Comparison of ENCODE assay signal across 8 cellular contexts in the genomic region with DNA sequence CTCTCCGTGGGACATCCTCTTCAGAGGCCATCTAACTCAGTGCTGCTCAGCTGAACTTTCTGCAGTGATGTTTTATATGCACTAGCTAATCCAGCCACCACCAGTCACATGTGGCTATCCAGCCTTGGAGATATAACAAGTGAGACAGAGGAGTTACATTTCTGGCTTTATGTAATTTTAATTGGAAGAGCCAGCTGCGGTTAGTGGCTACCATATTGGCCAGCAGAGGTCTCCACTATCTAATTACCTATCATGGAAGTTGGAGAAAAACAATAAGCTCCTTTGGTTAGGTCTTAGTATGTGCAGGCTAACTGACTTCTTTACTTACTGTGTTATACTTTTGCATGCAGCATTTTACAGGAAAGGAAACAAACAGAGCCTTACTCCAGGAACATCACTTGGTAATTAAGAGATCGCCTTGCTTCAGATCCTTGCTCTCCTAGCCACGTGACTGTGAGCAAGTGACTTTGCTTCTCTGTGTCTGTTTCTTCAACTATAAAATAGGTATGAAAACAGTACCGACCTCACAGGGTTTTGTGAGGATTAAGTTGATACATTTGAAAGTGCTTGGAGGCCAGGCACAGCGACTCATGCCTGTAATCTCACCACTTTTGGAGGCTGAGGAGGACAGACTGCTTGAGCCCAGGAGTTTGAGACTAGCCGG. TPM values are rescaled to one million over a fixed set of nuclear protein-coding genes. Genes with fewer than 3 reads are reported as not detected.
DNase-seq lines count a peak whose midpoint lies in the region; ATAC-seq and TF ChIP-seq lines count a peak whose summit lies in the region.

No MANE protein-coding gene starts in this region.

- no peaks in the 10 kb centered on the region for H3K36me3 ChIP-seq in transverse colon

- no peak overlapping the region for H3K27ac Mint-ChIP-seq in natural killer cell
- no peak overlapping the region for H3K27ac Mint-ChIP-seq in natural killer cell treated with Interleukin-12 subunit alpha and Interleukin-12 subunit beta and Interleukin-15 and Interleukin-18, amount 100 ng/mL, for 72 hours

- no peaks in the 10 kb centered on the region for H3K9me3 Mint-ChIP-seq in natural killer cell
- H3K9me3 Mint-ChIP-seq in natural killer cell treated with Interleukin-12 subunit alpha and Interleukin-12 subunit beta and Interleukin-15 and Interleukin-18, amount 100 ng/mL, for 72 hours: no peaks in the 10 kb centered on the region

- H3K9me3 ChIP-seq in transverse colon: no peaks in the 10 kb centered on the region

- TF ChIP-seq CTCF in natural killer cell (IDR thresholded peaks at IDR 0.05) (peak; percentile 48), transverse colon (IDR thresholded peaks at IDR 0.05) (peak; percentile 43 to 56 (median 51))

- H3K4me3 ChIP-seq in transverse colon: no peak overlapping the region

- peaks cover 0 to 22% (median 12%) of the 10 kb centered on the region in 4 donors for H3K4me1 ChIP-seq in transverse colon

- ATAC-seq in natural killer cell: peak in 2 of 3 donors; percentile 24 to 37
- ATAC-seq in natural killer cell treated with Interleukin-12 subunit alpha and Interleukin-12 subunit beta and Interleukin-15 and Interleukin-18, amount 100 ng/mL, for 72 hours: no peak

- no peaks in the 10 kb centered on the region for H3K36me3 Mint-ChIP-seq in natural killer cell
- H3K36me3 Mint-ChIP-seq in natural killer cell treated with Interleukin-12 subunit alpha and Interleukin-12 subunit beta and Interleukin-15 and Interleukin-18, amount 100 ng/mL, for 72 hours: peaks cover 7% of the 10 kb centered on the region

- intact Hi-C loops in natural killer cell (cut with micrococcal nuclease): loop anchor here (1.0 to 5.0 kb wide), 2 partner anchors 71 to 148 kb away; no protein-coding TSS in a partner anchor
- intact Hi-C loops in transverse colon (cut with DNase I; ENCODE audit: low total_unique reads): no loop called here

- H3K4me3 Mint-ChIP-seq in natural killer cell: no peak overlapping the region
- H3K4me3 Mint-ChIP-seq in natural killer cell treated with Interleukin-12 subunit alpha and Interleukin-12 subunit beta and Interleukin-15 and Interleukin-18, amount 100 ng/mL, for 72 hours: no peak overlapping the region

- no peak for DNase-seq in natural killer cell
- DNase-seq in natural killer cell treated with Interleukin-12 subunit alpha and Interleukin-12 subunit beta and Interleukin-15 and Interleukin-18, amount 100 ng/mL, for 72 hours (ENCODE audit: low spot score): no peak
- peak; percentile 37 for DNase-seq in NCI-H146 (lab: John Stamatoyannopoulos, UW)
- DNase-seq in amniotic epithelial cell (ENCODE audit: low read depth): peak; percentile 57
- DNase-seq in iris pigment epithelial cell (ENCODE audit: low read depth): peak; percentile 63
- DNase-seq in transverse colon: no peak
- DNase-seq in NCI-H2081 treated with DMSO at 0.1 percent for 48 hours (lab: John Stamatoyannopoulos, UW): no peak
- no peak for DNase-seq in stimulated activated naive CD4-positive, alpha-beta T cell treated with Interleukin-2 at 50 U/mL for 16 hours (lab: John Stamatoyannopoulos, UW)

- peaks cover 30 to 37% of the 10 kb centered on the region in 2 donors for H3K27me3 Mint-ChIP-seq in natural killer cell (ENCODE audit: low read depth in 2 of 2)
- H3K27me3 Mint-ChIP-seq in natural killer cell treated with Interleukin-12 subunit alpha and Interleukin-12 subunit beta and Interleukin-15 and Interleukin-18, amount 100 ng/mL, for 72 hours: peaks cover 41% of the 10 kb centered on the region in 2 donors

- in situ Hi-C loops in transverse colon (cut with MboI; ENCODE audit: low pct_ligation_motif_present in 1 of 4, low pct_unique_long_range_greater_than_20kb in 1 of 4, low sequenced_read_pairs in 3 of 4): no loop called here

- no peak for TF ChIP-seq EP300 in transverse colon (IDR thresholded peaks at IDR 0.05; ENCODE audit: low read depth)

- 31 to 36% methylated on average over 3 to 7 of the region's 7 CpGs for WGBS in transverse colon (ENCODE audit: low coverage in 1 of 2), 2 donors

- H3K27me3 ChIP-seq in transverse colon: peaks cover 66% of the 10 kb centered on the region

- no peak for TF ChIP-seq POLR2A in transverse colon (IDR thresholded peaks at IDR 0.05)

- H3K27ac ChIP-seq in transverse colon: no peak overlapping the region

- peaks cover 17 to 23% of the 10 kb centered on the region in 2 donors for H3K4me1 Mint-ChIP-seq in natural killer cell
- H3K4me1 Mint-ChIP-seq in natural killer cell treated with Interleukin-12 subunit alpha and Interleukin-12 subunit beta and Interleukin-15 and Interleukin-18, amount 100 ng/mL, for 72 hours (ENCODE audit: low read depth in 2 of 2): peaks cover 23 to 24% of the 10 kb centered on the region in 2 donors

RNA-seq across cellular contexts. Expression of a gene that starts 1.6 kb away (rescaled TPM):
- total RNA-seq in natural killer cell (not detected), transverse colon (1 to 10 TPM in 1 of 4 donors, under 1 TPM in 1, not detected in 2; 0.27 to 1.3 TPM)
- not detected for total RNA-seq in natural killer cell treated with Interleukin-12 subunit alpha and Interleukin-12 subunit beta and Interleukin-15 and Interleukin-18, amount 100 ng/mL, for 72 hours

RNA-seq across cellular contexts. Expression of a gene that starts 5.3 kb away (rescaled TPM):
- not detected for total RNA-seq in natural killer cell
- total RNA-seq in natural killer cell treated with Interleukin-12 subunit alpha and Interleukin-12 subunit beta and Interleukin-15 and Interleukin-18, amount 100 ng/mL, for 72 hours: not detected
- under 1 TPM in 2 of 4 donors, not detected in 2; 0.55 to 0.79 TPM for total RNA-seq in transverse colon

RNA-seq across cellular contexts. Expression of a gene that starts 13.7 kb away (rescaled TPM):
- total RNA-seq in natural killer cell (not detected), transverse colon (under 1 TPM in 1 of 4 donors, not detected in 3; 0.41 TPM)
- total RNA-seq in natural killer cell treated with Interleukin-12 subunit alpha and Interleukin-12 subunit beta and Interleukin-15 and Interleukin-18, amount 100 ng/mL, for 72 hours: not detected

RNA-seq across cellular contexts. Expression of a gene that starts 19.7 kb away (rescaled TPM):
- total RNA-seq in natural killer cell (not detected), transverse colon (not detected)
- not detected for total RNA-seq in natural killer cell treated with Interleukin-12 subunit alpha and Interleukin-12 subunit beta and Interleukin-15 and Interleukin-18, amount 100 ng/mL, for 72 hours

RNA-seq across cellular contexts. Expression of a gene that starts 37.4 kb away (rescaled TPM):
- not detected for total RNA-seq in natural killer cell
- total RNA-seq in natural killer cell treated with Interleukin-12 subunit alpha and Interleukin-12 subunit beta and Interleukin-15 and Interleukin-18, amount 100 ng/mL, for 72 hours: not detected
- not detected for total RNA-seq in transverse colon

Comparison
In these comparisons a context has a peak if more than half of its experiments do, and no peak if none do; other contexts are left out.
1. ATAC-seq: peak in natural killer cell (2 of 3); none in natural killer cell treated with Interleukin-12 subunit alpha and Interleukin-12 subunit beta and Interleukin-15 and Interleukin-18, amount 100 ng/mL, for 72 hours (0 of 2).
2. DNase-seq: peak in NCI-H146 (single experiment), amniotic epithelial cell (single experiment) and iris pigment epithelial cell (single experiment); none in natural killer cell (single experiment), natural killer cell treated with Interleukin-12 subunit alpha and Interleukin-12 subunit beta and Interleukin-15 and Interleukin-18, amount 100 ng/mL, for 72 hours (single experiment), transverse colon (single experiment), NCI-H2081 treated with DMSO at 0.1 percent for 48 hours (single experiment) and stimulated activated naive CD4-positive, alpha-beta T cell treated with Interleukin-2 at 50 U/mL for 16 hours (single experiment).